In genomic region chr12:48977290-48978281, GRCh38 we compare ENCODE assay signal across 8 cellular contexts. TPM values are rescaled to one million over a fixed set of nuclear protein-coding genes. Genes with fewer than 3 reads are reported as not detected.
DNase-seq lines count a peak whose midpoint lies in the region; ATAC-seq and TF ChIP-seq lines count a peak whose summit lies in the region.

No MANE protein-coding gene starts in this region.

- BruUV-seq in HCT116 (replicated peaks; lab: Mats Ljungman, UMichigan) = no TSS peak
- no TSS peak for BruUV-seq in PC-9 (replicated peaks; lab: Mats Ljungman, UMichigan)

- TF ChIP-seq RAD21 in HCT116 (IDR thresholded peaks at IDR 0.05; ENCODE audit: low read depth) = peak; percentile 43

- peaks cover 32% of the 10 kb centered on the region for H3K4me1 Mint-ChIP-seq in activated T-helper 17 cell treated with anti-CD3 and anti-CD28 coated beads, Interleukin-2, amount 50 U/mL, for 72 hours
- H3K4me1 Mint-ChIP-seq in glutamatergic neuron (ENCODE audit: low read depth, unreplicated experiment) = no peaks in the 10 kb centered on the region

- H3K36me3 ChIP-seq in DOHH2 (ENCODE audit: control insufficient read depth, low read length) (no peaks in the 10 kb centered on the region), HCT116 (ENCODE audit: control insufficient read depth in 1 of 2, insufficient read depth in 2 of 2, low read length in 2 of 2) (no peaks in the 10 kb centered on the region), PC-9 (ENCODE audit: low read depth) (no peaks in the 10 kb centered on the region), spleen (no peaks in the 10 kb centered on the region)

- H3K4me1 ChIP-seq in DOHH2 (ENCODE audit: control insufficient read depth, low read length) (peaks cover 41% of the 10 kb centered on the region), HCT116 (ENCODE audit: control insufficient read depth in 1 of 2, insufficient read depth in 2 of 2, low read length in 2 of 2) (peaks cover 3 to 12% of the 10 kb centered on the region in 2 experiments; a peak in 3 of 4 replicates), PC-9 (replicated peaks; ENCODE audit: insufficient read depth) (no peaks in the 10 kb centered on the region), spleen (peaks cover 37 to 65% (median 51%) of the 10 kb centered on the region in 6 donors)

- no peaks in the 10 kb centered on the region for H3K9me2 ChIP-seq in DOHH2 (replicated peaks; ENCODE audit: control insufficient read depth, low read length)
- no peaks in the 10 kb centered on the region for H3K9me2 ChIP-seq in HCT116 (ENCODE audit: insufficient read depth)
- no peaks in the 10 kb centered on the region for H3K9me2 ChIP-seq in PC-9 (ENCODE audit: insufficient read depth)

- CTCF ChIA-PET in HCT116 (lab: Charles Lee) (interaction anchor here (1.0 to 3.3 kb wide), 8 partner anchors 10 to 124 kb away, joined by 3 to 26 read pairs (median 4); partner anchors contain the start of genes ARF3 and DDX23), PC-9 (lab: Charles Lee) (interaction anchor here (0.7 to 1.6 kb wide), 3 partner anchors 10 to 317 kb away, joined by 3 to 4 read pairs (median 3); no protein-coding TSS in a partner anchor)

- no peaks in the 10 kb centered on the region for H3K9me3 ChIP-seq in DOHH2 (ENCODE audit: control insufficient read depth, insufficient read depth, low read length)
- no peaks in the 10 kb centered on the region for H3K9me3 ChIP-seq in HCT116 (ENCODE audit: control insufficient read depth in 1 of 2, insufficient read depth in 1 of 2, low read depth in 1 of 2, low read length in 2 of 2)
- no peaks in the 10 kb centered on the region for H3K9me3 ChIP-seq in PC-9 (ENCODE audit: insufficient read depth, low read depth)
- H3K9me3 ChIP-seq in spleen = no peaks in the 10 kb centered on the region

- TF ChIP-seq CTCF in DOHH2 (IDR thresholded peaks at IDR 0.05; ENCODE audit: low read depth, low read length, poor library complexity, severe bottlenecking) (peak; percentile 82), HCT116 (IDR thresholded peaks at IDR 0.05 in 2 of 3, conservative IDR thresholded peaks at IDR 0.05 in 1 of 3; ENCODE audit: borderline replicate concordance in 1 of 3, insufficient read depth in 1 of 3, low read depth in 2 of 3, low read length in 2 of 3) (peak; percentile 73 to 94 (median 87)), PC-9 (conservative IDR thresholded peaks at IDR 0.05) (peak; percentile 63), glutamatergic neuron (IDR thresholded peaks at IDR 0.05; ENCODE audit: partially characterized antibody, unreplicated experiment) (peak; percentile 84), spleen (IDR thresholded peaks at IDR 0.05 in 8 of 11, conservative IDR thresholded peaks at IDR 0.05 in 3 of 11) (peak; percentile 49 to 90 (median 87))

- H3F3A ChIP-seq in DOHH2 (ENCODE audit: control insufficient read depth, insufficient read depth) (no peaks in the 10 kb centered on the region), PC-9 (ENCODE audit: insufficient read depth, low read depth) (no peaks in the 10 kb centered on the region)

- H4K20me1 ChIP-seq in DOHH2 (ENCODE audit: control insufficient read depth, insufficient read depth, low read depth, low read length) (no peaks in the 10 kb centered on the region), HCT116 (ENCODE audit: insufficient read depth) (no peaks in the 10 kb centered on the region), PC-9 (ENCODE audit: insufficient read depth) (no peaks in the 10 kb centered on the region; the same call in 1 of the 2 replicates)

- RAD21 ChIA-PET in HCT116 (lab: Charles Lee; ENCODE audit: low non-redundant PET in 1 of 2, low total read pairs in 2 of 2, uncharacterized antibody in 2 of 2, unreplicated experiment in 2 of 2) = interaction anchor here (0.6 to 1.3 kb wide), 3 partner anchors 122 to 125 kb away, joined by 3 read pairs; no protein-coding TSS in a partner anchor

- no peak overlapping the region for H3K9ac ChIP-seq in HCT116 (ENCODE audit: low read length)

- H3K4me2 ChIP-seq in DOHH2 (ENCODE audit: low read length) = peak overlapping the region; percentile 65
- peak overlapping the region; percentile 56 for H3K4me2 ChIP-seq in HCT116 (ENCODE audit: low read length)
- H3K4me2 ChIP-seq in PC-9 = no peak overlapping the region

- intact Hi-C loops in HCT116 (cut with micrococcal nuclease) (no loop called here), PC-9 (cut with micrococcal nuclease; ENCODE audit: unreplicated experiment) (loop anchor here (5.0 kb wide), 1 partner anchor 125 kb away; the partner anchor contains the start of gene DDX23), spleen (cut with DNase I; ENCODE audit: low total_unique reads) (no loop called here)

- H3K27ac ChIP-seq in DOHH2 (ENCODE audit: low read depth, low read length) (no peak overlapping the region), HCT116 (ENCODE audit: low read depth, low read length) (no peak overlapping the region), PC-9 (no peak overlapping the region), spleen (no peak overlapping the region)

- DNase-seq in HCT116 (ENCODE audit: low read depth, low spot score) (no peak), PC-9 (no peak), glutamatergic neuron (peak; percentile 73), spleen (peak; percentile 95)

- H2AFZ ChIP-seq in HCT116 (ENCODE audit: low read depth, low read length, poor library complexity, severe bottlenecking) (peak overlapping the region; percentile 96), PC-9 (no peak overlapping the region)

- POLR2A ChIA-PET in HCT116 (lab: Charles Lee) = interaction anchor here (1.0 kb wide), 1 partner anchor 10 kb away, joined by 3 read pairs; no protein-coding TSS in a partner anchor
- POLR2A ChIA-PET in PC-9 (lab: Charles Lee; ENCODE audit: unreplicated experiment) = no interaction called here

- H3K27me3 ChIP-seq in DOHH2 (ENCODE audit: control insufficient read depth, low read length) (peaks cover 79% of the 10 kb centered on the region), HCT116 (ENCODE audit: insufficient read depth, low read length) (peaks cover 3% of the 10 kb centered on the region; the same call in 1 of the 2 replicates), PC-9 (ENCODE audit: insufficient read depth, low read depth) (peaks cover 39% of the 10 kb centered on the region), spleen (replicated peaks in 1 of 7) (peaks cover under 1 to 99% (median 79%) of the 10 kb centered on the region in 7 donors)

- H3K36me3 Mint-ChIP-seq in activated T-helper 17 cell treated with anti-CD3 and anti-CD28 coated beads, Interleukin-2, amount 50 U/mL, for 72 hours (ENCODE audit: low read depth) = peaks cover 9% of the 10 kb centered on the region
- no peaks in the 10 kb centered on the region for H3K36me3 Mint-ChIP-seq in glutamatergic neuron (ENCODE audit: unreplicated experiment)

- ATAC-seq in HCT116 (peak; percentile 88), GM19395 (IDR thresholded peaks at IDR 0.05; ENCODE audit: unreplicated experiment) (no peak), HG02938 (IDR thresholded peaks at IDR 0.05; ENCODE audit: unreplicated experiment) (no peak)
- peak; percentile 76 for ATAC-seq in activated T-helper 17 cell treated with anti-CD3 and anti-CD28 coated beads, Interleukin-2, amount 50 U/mL, for 72 hours (replicated peaks)

- no peaks in the 10 kb centered on the region for H3K9me3 Mint-ChIP-seq in activated T-helper 17 cell treated with anti-CD3 and anti-CD28 coated beads, Interleukin-2, amount 50 U/mL, for 72 hours
- peaks cover 13% of the 10 kb centered on the region for H3K9me3 Mint-ChIP-seq in glutamatergic neuron (ENCODE audit: unreplicated experiment)

- H3K79me2 ChIP-seq in DOHH2 (ENCODE audit: control insufficient read depth, low read length) = no peaks in the 10 kb centered on the region
- no peaks in the 10 kb centered on the region for H3K79me2 ChIP-seq in HCT116 (ENCODE audit: insufficient read depth, low read length)
- no peaks in the 10 kb centered on the region for H3K79me2 ChIP-seq in PC-9 (ENCODE audit: low read depth)

- 5 to 11% (median 7%) methylated on average over 40 to 50 of the region's 50 CpGs for WGBS in spleen, 5 donors

- H3K4me3 Mint-ChIP-seq in activated T-helper 17 cell treated with anti-CD3 and anti-CD28 coated beads, Interleukin-2, amount 50 U/mL, for 72 hours = peak overlapping the region; percentile 75
- no peak overlapping the region for H3K4me3 Mint-ChIP-seq in glutamatergic neuron (ENCODE audit: unreplicated experiment)

- TF ChIP-seq POLR2A in HCT116 (IDR thresholded peaks at IDR 0.05; ENCODE audit: borderline replicate concordance, extremely low read depth, insufficient read depth, insufficient read length) = no peak
- no peak for TF ChIP-seq POLR2A in spleen (IDR thresholded peaks at IDR 0.05)

- no peak overlapping the region for H3K4me3 ChIP-seq in DOHH2 (ENCODE audit: low read length)
- H3K4me3 ChIP-seq in HCT116 (replicated peaks in 1 of 2; ENCODE audit: low read depth in 1 of 2, low read length in 2 of 2) = no peak overlapping the region
- no peak overlapping the region for H3K4me3 ChIP-seq in PC-9
- peak overlapping the region in 7 of 8 donors; percentile 11 to 74 (median 45) for H3K4me3 ChIP-seq in spleen

- peak overlapping the region; percentile 72 for H3K27ac Mint-ChIP-seq in activated T-helper 17 cell treated with anti-CD3 and anti-CD28 coated beads, Interleukin-2, amount 50 U/mL, for 72 hours
- no peak overlapping the region for H3K27ac Mint-ChIP-seq in glutamatergic neuron (ENCODE audit: unreplicated experiment)

- peaks cover 34% of the 10 kb centered on the region for H3K27me3 Mint-ChIP-seq in activated T-helper 17 cell treated with anti-CD3 and anti-CD28 coated beads, Interleukin-2, amount 50 U/mL, for 72 hours
- peaks cover 53% of the 10 kb centered on the region for H3K27me3 Mint-ChIP-seq in glutamatergic neuron (ENCODE audit: unreplicated experiment)

RNA-seq across cellular contexts. Expression of gene WNT1, which starts 0.5 kb away (rescaled TPM):
- not detected for total RNA-seq in HCT116 (2021; ENCODE audit: unreplicated experiment)
- not detected in 2 replicates for polyA plus RNA-seq in HCT116 (2012)
- not detected in 2 replicates for total RNA-seq in PC-9 (2021)
- total RNA-seq in activated T-helper 17 cell treated with anti-CD3 and anti-CD28 coated beads, Interleukin-2, amount 50 U/mL, for 72 hours = not detected
- total RNA-seq in glutamatergic neuron (ENCODE audit: unreplicated experiment) = not detected
- total RNA-seq in spleen = under 1 TPM in 3 of 7 donors, not detected in 4; 0.23 to 0.52 (median 0.41) TPM
- polyA plus RNA-seq in spleen = under 1 TPM in 1 of 3 donors, not detected in 2; 0.06 TPM

RNA-seq across cellular contexts. Expression of gene WNT10B, which starts 6.1 kb away (rescaled TPM):
- total RNA-seq in HCT116 (2021; ENCODE audit: unreplicated experiment) (9.8 TPM), PC-9 (2021) (0.73 TPM in 1 of 2 replicates, not detected in the other), glutamatergic neuron (ENCODE audit: unreplicated experiment) (not detected), spleen (1 to 10 TPM in 6 of 7 donors, under 1 TPM in 1; 0.59 to 2.9 (median 2.0) TPM)
- polyA plus RNA-seq in HCT116 (2012) = 5.6 TPM in 2 replicates
- under 1 TPM; 0.22 to 0.29 TPM for total RNA-seq in activated T-helper 17 cell treated with anti-CD3 and anti-CD28 coated beads, Interleukin-2, amount 50 U/mL, for 72 hours
- polyA plus RNA-seq in spleen = 1 to 10 TPM; 2.5 to 5.4 (median 4.6) TPM

RNA-seq across cellular contexts. Expression of gene ARF3, which starts 20.3 kb away (rescaled TPM):
- total RNA-seq in HCT116 (2021; ENCODE audit: unreplicated experiment) = 166 TPM
- 126 and 150 TPM in 2 replicates for polyA plus RNA-seq in HCT116 (2012)
- 200 and 205 TPM in 2 replicates for total RNA-seq in PC-9 (2021)
- 100 to 1,000 TPM in 1 of 2 donors, 10 to 100 TPM in 1; 84.1 to 128 TPM for total RNA-seq in activated T-helper 17 cell treated with anti-CD3 and anti-CD28 coated beads, Interleukin-2, amount 50 U/mL, for 72 hours
- 162 TPM for total RNA-seq in glutamatergic neuron (ENCODE audit: unreplicated experiment)
- 100 to 1,000 TPM in 4 of 7 donors, 10 to 100 TPM in 3; 66.8 to 152 (median 125) TPM for total RNA-seq in spleen
- 10 to 100 TPM; 22.2 to 54.1 (median 31.2) TPM for polyA plus RNA-seq in spleen

RNA-seq across cellular contexts. Expression of gene DDN, which starts 21.6 kb away (rescaled TPM):
- total RNA-seq in HCT116 (2021; ENCODE audit: unreplicated experiment) (8.1 TPM), PC-9 (2021) (0.10 and 0.17 TPM in 2 replicates), glutamatergic neuron (ENCODE audit: unreplicated experiment) (6.4 TPM), spleen (1 to 10 TPM in 1 of 7 donors, under 1 TPM in 5, not detected in 1; 0.15 to 2.0 (median 0.40) TPM)
- polyA plus RNA-seq in HCT116 (2012) = 1.7 and 2.8 TPM in 2 replicates
- total RNA-seq in activated T-helper 17 cell treated with anti-CD3 and anti-CD28 coated beads, Interleukin-2, amount 50 U/mL, for 72 hours = 1 to 10 TPM in 1 of 2 donors, under 1 TPM in 1; 0.32 to 1.5 TPM
- polyA plus RNA-seq in spleen = under 1 TPM; 0.09 to 0.64 (median 0.42) TPM

RNA-seq across cellular contexts. Expression of gene PRKAG1, which starts 41.0 kb away (rescaled TPM):
- total RNA-seq in HCT116 (2021; ENCODE audit: unreplicated experiment) = 64.6 TPM
- 55.8 and 63.1 TPM in 2 replicates for polyA plus RNA-seq in HCT116 (2012)
- total RNA-seq in PC-9 (2021) = 48.8 and 53.6 TPM in 2 replicates
- 10 to 100 TPM; 47.1 to 62.7 TPM for total RNA-seq in activated T-helper 17 cell treated with anti-CD3 and anti-CD28 coated beads, Interleukin-2, amount 50 U/mL, for 72 hours
- total RNA-seq in glutamatergic neuron (ENCODE audit: unreplicated experiment) = 58.2 TPM
- total RNA-seq in spleen = 10 to 100 TPM; 40.2 to 47.2 (median 44.6) TPM
- 10 to 100 TPM; 34.1 to 41.4 (median 39.8) TPM for polyA plus RNA-seq in spleen

Comparison
In these comparisons a context has a peak if more than half of its experiments do, and no peak if none do; other contexts are left out.
1. H3K4me3 ChIP-seq: peak in spleen (7 of 8); none in DOHH2 (single experiment), HCT116 (0 of 2) and PC-9 (single experiment).
2. ATAC-seq: peak in HCT116 (single experiment) and activated T-helper 17 cell treated with anti-CD3 and anti-CD28 coated beads, Interleukin-2, amount 50 U/mL, for 72 hours (single experiment); none in GM19395 (single experiment) and HG02938 (single experiment).
3. DNase-seq: peak in glutamatergic neuron (single experiment) and spleen (single experiment); none in HCT116 (single experiment) and PC-9 (0 of 2).
4. Peak in every context shown above with its lines, with median percentiles within 50 percentile points of each other: CTCF ChIP-seq.